Comparison of ENCODE assay signal across 12 cellular contexts in genomic region chr10:13352519-13352918, GRCh38. TPM values are rescaled to one million over a fixed set of nuclear protein-coding genes. Genes with fewer than 3 reads are reported as not detected.
DNase-seq lines count a peak whose midpoint lies in the region; ATAC-seq and TF ChIP-seq lines count a peak whose summit lies in the region.
"Had no signal": no experiment of that assay in that cellular context is flagged by ENCODE, and none has a peak within 500 bp of the region (broad histone marks: within the 10 kb centered on the region; RNA-seq: fewer than 3 reads in every experiment).

No MANE protein-coding gene starts in this region.

- peak overlapping the region; percentile 84 for H3K27ac Mint-ChIP-seq in activated naive CD8-positive, alpha-beta T cell
- no peak overlapping the region for H3K27ac Mint-ChIP-seq in activated naive CD8-positive, alpha-beta T cell treated with anti-CD3 and anti-CD28 coated beads for 36 hours
- peak overlapping the region in 1 of 5 experiments; percentile 42 for H3K27ac Mint-ChIP-seq in brain
- H3K27ac Mint-ChIP-seq in stimulated activated memory B cell treated with anti-CD40 and anti-IgM and Interleukin-4, amounts not matched to agents 10 μg/mL and 1 μg/mL and 100 μg/mL, for 72 hours: peak overlapping the region; percentile 41

- ATAC-seq in stimulated activated memory B cell treated with anti-CD40 and anti-IgM and Interleukin-4, amounts not matched to agents 10 μg/mL and 1 μg/mL and 100 μg/mL, for 72 hours: peak; percentile 44
- no peak for ATAC-seq in GM19467 (IDR thresholded peaks at IDR 0.05; ENCODE audit: unreplicated experiment)

- peak overlapping the region; percentile 69 for H3K4me3 Mint-ChIP-seq in activated naive CD8-positive, alpha-beta T cell
- H3K4me3 Mint-ChIP-seq in activated naive CD8-positive, alpha-beta T cell treated with anti-CD3 and anti-CD28 coated beads for 36 hours: no peak overlapping the region
- H3K4me3 Mint-ChIP-seq in brain: peak overlapping the region in 3 of 5 experiments; percentile 23 to 93 (median 72)
- peak overlapping the region; percentile 22 for H3K4me3 Mint-ChIP-seq in stimulated activated memory B cell treated with anti-CD40 and anti-IgM and Interleukin-4, amounts not matched to agents 10 μg/mL and 1 μg/mL and 100 μg/mL, for 72 hours

- H3K4me1 Mint-ChIP-seq in activated naive CD8-positive, alpha-beta T cell (ENCODE audit: low read depth): peaks cover 39% of the 10 kb centered on the region
- H3K4me1 Mint-ChIP-seq in activated naive CD8-positive, alpha-beta T cell treated with anti-CD3 and anti-CD28 coated beads for 36 hours: peaks cover 38% of the 10 kb centered on the region
- peaks cover 38% of the 10 kb centered on the region for H3K4me1 Mint-ChIP-seq in brain
- peaks cover 36% of the 10 kb centered on the region for H3K4me1 Mint-ChIP-seq in stimulated activated memory B cell treated with anti-CD40 and anti-IgM and Interleukin-4, amounts not matched to agents 10 μg/mL and 1 μg/mL and 100 μg/mL, for 72 hours

- H3K36me3 Mint-ChIP-seq in activated naive CD8-positive, alpha-beta T cell: no peaks in the 10 kb centered on the region
- H3K36me3 Mint-ChIP-seq in activated naive CD8-positive, alpha-beta T cell treated with anti-CD3 and anti-CD28 coated beads for 36 hours: no peaks in the 10 kb centered on the region
- no peaks in the 10 kb centered on the region for H3K36me3 Mint-ChIP-seq in brain
- H3K36me3 Mint-ChIP-seq in stimulated activated memory B cell treated with anti-CD40 and anti-IgM and Interleukin-4, amounts not matched to agents 10 μg/mL and 1 μg/mL and 100 μg/mL, for 72 hours: no peaks in the 10 kb centered on the region

- H3K9me3 Mint-ChIP-seq in activated naive CD8-positive, alpha-beta T cell (ENCODE audit: low read depth): no peaks in the 10 kb centered on the region
- no peaks in the 10 kb centered on the region for H3K9me3 Mint-ChIP-seq in activated naive CD8-positive, alpha-beta T cell treated with anti-CD3 and anti-CD28 coated beads for 36 hours
- H3K9me3 Mint-ChIP-seq in brain: no peaks in the 10 kb centered on the region
- no peaks in the 10 kb centered on the region for H3K9me3 Mint-ChIP-seq in stimulated activated memory B cell treated with anti-CD40 and anti-IgM and Interleukin-4, amounts not matched to agents 10 μg/mL and 1 μg/mL and 100 μg/mL, for 72 hours

- peaks cover 4% of the 10 kb centered on the region for H3K27me3 Mint-ChIP-seq in activated naive CD8-positive, alpha-beta T cell
- no peaks in the 10 kb centered on the region for H3K27me3 Mint-ChIP-seq in activated naive CD8-positive, alpha-beta T cell treated with anti-CD3 and anti-CD28 coated beads for 36 hours
- peaks cover 26% of the 10 kb centered on the region for H3K27me3 Mint-ChIP-seq in brain
- peaks cover 46% of the 10 kb centered on the region for H3K27me3 Mint-ChIP-seq in stimulated activated memory B cell treated with anti-CD40 and anti-IgM and Interleukin-4, amounts not matched to agents 10 μg/mL and 1 μg/mL and 100 μg/mL, for 72 hours

- no peak for TF ChIP-seq CTCF in brain (conservative IDR thresholded peaks at IDR 0.05)

- DNase-seq in activated naive CD8-positive, alpha-beta T cell treated with anti-CD3 and anti-CD28 coated beads for 36 hours: no peak
- DNase-seq in HuH-7 (ENCODE audit: low spot score): peak; percentile 72
- DNase-seq in NCI-H69 (lab: John Stamatoyannopoulos, UW): no peak
- DNase-seq in hepatic stellate cell (ENCODE audit: low spot score): no peak
- DNase-seq: aorta; effector memory CD4-positive, alpha-beta T cell; hippocampal formation; NCI-H2171 had no signal

RNA-seq across cellular contexts. Expression of gene SEPHS1, which starts 4.4 kb away (rescaled TPM):
- 10 to 100 TPM; 66.5 to 68.7 TPM for total RNA-seq in activated naive CD8-positive, alpha-beta T cell treated with anti-CD3 and anti-CD28 coated beads for 36 hours
- 124 TPM for polyA plus RNA-seq in brain (ENCODE audit: insufficient read depth, low read depth, low replicate concordance)

RNA-seq across cellular contexts. Expression of gene PHYH, which starts 52.7 kb away (rescaled TPM):
- 10 to 100 TPM; 14.4 to 16.6 TPM for total RNA-seq in activated naive CD8-positive, alpha-beta T cell treated with anti-CD3 and anti-CD28 coated beads for 36 hours
- 37.0 TPM for polyA plus RNA-seq in brain (ENCODE audit: insufficient read depth, low read depth, low replicate concordance)
